ENCODE assay signal across 19 cellular contexts in genomic region chr7:37918526-37918925, GRCh38. TPM values are rescaled to one million over a fixed set of nuclear protein-coding genes. Genes with fewer than 3 reads are reported as not detected.
DNase-seq lines count a peak whose midpoint lies in the region; ATAC-seq and TF ChIP-seq lines count a peak whose summit lies in the region.
"Had no signal": no experiment of that assay in that cellular context is flagged by ENCODE, and none has a peak within 500 bp of the region (broad histone marks: within the 10 kb centered on the region; RNA-seq: fewer than 3 reads in every experiment).

No MANE protein-coding gene starts in this region.

- H3K9me3 ChIP-seq in BE2C = no peaks in the 10 kb centered on the region
- H3K9me3 ChIP-seq in PC-9 (ENCODE audit: insufficient read depth, low read depth) = no peaks in the 10 kb centered on the region
- H3K9me3 ChIP-seq: heart right ventricle, MG63, testis had no signal

- intact Hi-C loops in PC-9 (cut with micrococcal nuclease; ENCODE audit: unreplicated experiment) = loop anchor here (5.0 kb wide), 1 partner anchor 304 kb away; no protein-coding TSS in a partner anchor

- no peak overlapping the region for H2AFZ ChIP-seq in PC-9

- H3F3A ChIP-seq in PC-9 (ENCODE audit: insufficient read depth, low read depth) = no peaks in the 10 kb centered on the region

- no peaks in the 10 kb centered on the region for H3K9me2 ChIP-seq in PC-9 (ENCODE audit: insufficient read depth)

- no peak overlapping the region for H3K27ac ChIP-seq in PC-9
- no peak overlapping the region for H3K27ac ChIP-seq in RWPE1

- H3K27me3 ChIP-seq in BE2C = peaks cover 37% of the 10 kb centered on the region
- no peaks in the 10 kb centered on the region for H3K27me3 ChIP-seq in PC-9 (ENCODE audit: insufficient read depth, low read depth)
- H3K27me3 ChIP-seq: testis had no signal

- no peaks in the 10 kb centered on the region for H3K4me1 ChIP-seq in BE2C
- 0 out of 2 replicates have a peak, but pooled peaks cover 8% of the 10 kb centered on the region for H3K4me1 ChIP-seq in PC-9 (replicated peaks; ENCODE audit: insufficient read depth)
- H3K4me1 ChIP-seq: testis had no signal

- H3K79me2 ChIP-seq in PC-9 (ENCODE audit: low read depth) = 0 out of 2 replicates have a peak, but pooled peaks cover 5% of the 10 kb centered on the region

- H3K4me2 ChIP-seq in PC-9 = no peak overlapping the region

- CTCF ChIA-PET in PC-9 (lab: Charles Lee) = no interaction called here
- CTCF ChIA-PET in RWPE1 (lab: Yijun Ruan, JAX) = no interaction called here

- DNase-seq in BE2C (no peak), PC-9 (no peak), fibroblast of the aortic adventitia (ENCODE audit: low read depth) (no peak), hippocampal formation (lab: John Stamatoyannopoulos, UW) (no peak), RWPE1 (ENCODE audit: low spot score) (no peak), amniotic stem cell (lab: John Stamatoyannopoulos, UW) (no peak)
- DNase-seq: activated CD4-positive, alpha-beta T cell treated with anti-CD3 and anti-CD28 coated beads, Interleukin-2, amount 50 U/mL, for 1 hour; activated naive CD4-positive, alpha-beta T cell; aorta; heart right ventricle; MG63; NCI-H187 treated with DMSO at 0.1 percent for 48 hours; occipital lobe; testis had no signal

- no peak overlapping the region for H3K4me3 ChIP-seq in BE2C (ENCODE audit: low read depth, low read length)
- no peak overlapping the region for H3K4me3 ChIP-seq in GM12875 (ENCODE audit: low read depth, low read length)
- no peak overlapping the region for H3K4me3 ChIP-seq in PC-9
- no peak overlapping the region for H3K4me3 ChIP-seq in fibroblast of the aortic adventitia (ENCODE audit: low read depth, low read length)
- H3K4me3 ChIP-seq: heart right ventricle, lung, MG63, testis had no signal

- POLR2A ChIA-PET in PC-9 (lab: Charles Lee; ENCODE audit: unreplicated experiment) = no interaction called here
- POLR2A ChIA-PET in RWPE1 (lab: Yijun Ruan, JAX; ENCODE audit: low non-redundant PET) = no interaction called here

- ATAC-seq in HG02798 (IDR thresholded peaks at IDR 0.05; ENCODE audit: poor library complexity, unreplicated experiment) = no peak
- ATAC-seq: heart right ventricle; sciatic nerve; stimulated activated memory B cell treated with anti-CD40 and anti-IgM and Interleukin-4, amounts not matched to agents 10 μg/mL and 1 μg/mL and 100 μg/mL, for 72 hours had no signal

- TF ChIP-seq CTCF in BE2C (IDR thresholded peaks at IDR 0.05; ENCODE audit: low read depth, low read length) (peak; percentile 29; the same call in 1 of the 2 replicates), GM12875 (IDR thresholded peaks at IDR 0.05; ENCODE audit: borderline replicate concordance, insufficient read depth, low read depth, low read length) (0 out of 2 replicates have a peak, but pooled peaks have one; percentile 5), PC-9 (conservative IDR thresholded peaks at IDR 0.05) (0 out of 2 replicates have a peak, but pooled peaks have one; percentile 27), fibroblast of the aortic adventitia (IDR thresholded peaks at IDR 0.05; ENCODE audit: insufficient read depth, low read length) (peak; percentile 14), RWPE1 (conservative IDR thresholded peaks at IDR 0.05; ENCODE audit: low read depth) (no peak)

- H3K36me3 ChIP-seq in BE2C (no peaks in the 10 kb centered on the region), PC-9 (ENCODE audit: low read depth) (no peaks in the 10 kb centered on the region)
- H3K36me3 ChIP-seq: heart right ventricle, MG63 had no signal

- BruUV-seq in PC-9 (replicated peaks; lab: Mats Ljungman, UMichigan) = no TSS peak

- H4K20me1 ChIP-seq in PC-9 (ENCODE audit: insufficient read depth) = no peaks in the 10 kb centered on the region

RNA-seq across cellular contexts. Expression of gene SFRP4, which starts 1.9 kb away (rescaled TPM):
- polyA plus RNA-seq in BE2C (2012; ENCODE audit: insufficient read depth, insufficient read length, low read depth) = not detected
- not detected in 2 replicates for total RNA-seq in PC-9 (2021)
- 40.9 and 171 TPM in 2 replicates for total RNA-seq in fibroblast of the aortic adventitia (ENCODE audit: low replicate concordance)

RNA-seq across cellular contexts. Expression of gene EPDR1, which starts 1.9 kb away (rescaled TPM):
- polyA plus RNA-seq in BE2C (2012; ENCODE audit: insufficient read depth, insufficient read length, low read depth) = 4.5 TPM
- total RNA-seq in PC-9 (2021) = 3.3 and 5.4 TPM in 2 replicates
- 27.8 and 47.9 TPM in 2 replicates for total RNA-seq in fibroblast of the aortic adventitia (ENCODE audit: low replicate concordance)

Comparison
In these comparisons a context has a peak if more than half of its experiments do, and no peak if none do; other contexts are left out.
1. RNA of gene SFRP4, which starts 1.9 kb away (total RNA-seq): 40.9 to 171 TPM in fibroblast of the aortic adventitia; not detected in PC-9; every median in the first group is over 10 times any median in the second.